In genomic region chr15:80951941-80952340, GRCh38 we compare ENCODE assay signal across 24 cellular contexts.
"Had no signal": no experiment of that assay in that cellular context is flagged by ENCODE, and none has a peak within 500 bp of the region (broad histone marks: within the 10 kb centered on the region; RNA-seq: fewer than 3 reads in every experiment).

No MANE protein-coding gene starts in this region.

- H3K4me3 Mint-ChIP-seq: activated CD4-positive, alpha-beta memory T cell treated with anti-CD3 and anti-CD28 coated beads, Interleukin-2, amount 10 ng/mL, durations not matched to agents 7 days and 5 days; activated CD4-positive, alpha-beta T cell treated with anti-CD3 and anti-CD28 coated beads, Interleukin-2, amount 10 ng/mL, durations not matched to agents 7 days and 5 days; activated naive CD4-positive, alpha-beta T cell treated with anti-CD3 and anti-CD28 coated beads, Interleukin-2, amount 50 U/mL, for 24 hours; central memory CD8-positive, alpha-beta T cell; nephron; stimulated activated memory B cell treated with anti-CD40 and anti-IgM and Interleukin-4, amounts not matched to agents 10 μg/mL and 1 μg/mL and 100 μg/mL, for 72 hours; stimulated activated naive CD8-positive, alpha-beta T cell treated with anti-CD3 and anti-CD28 coated beads, Interleukin-15, amount 100 ng/mL, for 72 hours had no signal

- H3K9me3 Mint-ChIP-seq: activated CD4-positive, alpha-beta memory T cell treated with anti-CD3 and anti-CD28 coated beads, Interleukin-2, amount 10 ng/mL, durations not matched to agents 7 days and 5 days; activated CD4-positive, alpha-beta T cell treated with anti-CD3 and anti-CD28 coated beads, Interleukin-2, amount 10 ng/mL, durations not matched to agents 7 days and 5 days; activated naive CD4-positive, alpha-beta T cell treated with anti-CD3 and anti-CD28 coated beads, Interleukin-2, amount 50 U/mL, for 24 hours; central memory CD8-positive, alpha-beta T cell; nephron; stimulated activated memory B cell treated with anti-CD40 and anti-IgM and Interleukin-4, amounts not matched to agents 10 μg/mL and 1 μg/mL and 100 μg/mL, for 72 hours; stimulated activated naive CD8-positive, alpha-beta T cell treated with anti-CD3 and anti-CD28 coated beads, Interleukin-15, amount 100 ng/mL, for 72 hours had no signal

- H3K27ac Mint-ChIP-seq: activated CD4-positive, alpha-beta memory T cell treated with anti-CD3 and anti-CD28 coated beads, Interleukin-2, amount 10 ng/mL, durations not matched to agents 7 days and 5 days; activated CD4-positive, alpha-beta T cell treated with anti-CD3 and anti-CD28 coated beads, Interleukin-2, amount 10 ng/mL, durations not matched to agents 7 days and 5 days; activated naive CD4-positive, alpha-beta T cell treated with anti-CD3 and anti-CD28 coated beads, Interleukin-2, amount 50 U/mL, for 24 hours; nephron; stimulated activated memory B cell treated with anti-CD40 and anti-IgM and Interleukin-4, amounts not matched to agents 10 μg/mL and 1 μg/mL and 100 μg/mL, for 72 hours had no signal

- H3K9me3 ChIP-seq: esophagus muscularis mucosa, left ventricle myocardium inferior, prostate gland, upper lobe of right lung had no signal

- DNase-seq: activated CD4-positive, alpha-beta memory T cell treated with anti-CD3 and anti-CD28 coated beads, Interleukin-2, amount 10 ng/mL, durations not matched to agents 7 days and 5 days; activated CD4-positive, alpha-beta T cell treated with anti-CD3 and anti-CD28 coated beads, Interleukin-2, amount 10 ng/mL, durations not matched to agents 7 days and 5 days; activated CD4-positive, CD25-positive, alpha-beta regulatory T cell treated with anti-CD3 and anti-CD28 coated beads, Interleukin-2, amount 50 U/mL, for 72 hours; activated gamma-delta T cell; dermis blood vessel endothelial cell; effector CD4-positive, alpha-beta T cell; foreskin melanocyte; left ventricle myocardium inferior; retina; stimulated activated CD4-positive, alpha-beta T cell treated with anti-CD3 and anti-CD28 coated beads, Interleukin-1b, Interleukin-23, amount 100 ng/mL, for 48 hours; stimulated activated CD4-positive, alpha-beta T cell treated with anti-CD3 and anti-CD28 coated beads, Interleukin-4, amount 100 ng/mL, for 4 hours; stimulated activated CD8-positive, alpha-beta memory T cell treated with anti-CD3 and anti-CD28 coated beads, Interleukin-4, amount 100 ng/mL, for 48 hours; stimulated activated naive CD8-positive, alpha-beta T cell treated with anti-CD3 and anti-CD28 coated beads, Interleukin-15, amount 100 ng/mL, for 72 hours; substantia nigra; T-helper 2 cell; upper lobe of right lung had no signal

- H3K27ac ChIP-seq: esophagus muscularis mucosa, left ventricle myocardium inferior, prostate gland, upper lobe of right lung had no signal

- ATAC-seq: stimulated activated memory B cell treated with anti-CD40 and anti-IgM and Interleukin-4, amounts not matched to agents 10 μg/mL and 1 μg/mL and 100 μg/mL, for 72 hours; stimulated activated naive CD8-positive, alpha-beta T cell treated with anti-CD3 and anti-CD28 coated beads, Interleukin-15, amount 100 ng/mL, for 72 hours; upper lobe of right lung had no signal

- H3K27me3 ChIP-seq: esophagus muscularis mucosa, upper lobe of right lung had no signal

- H3K4me1 ChIP-seq: esophagus muscularis mucosa, left ventricle myocardium inferior, prostate gland, upper lobe of right lung had no signal

- H3K36me3 ChIP-seq: prostate gland had no signal

- H3K27me3 Mint-ChIP-seq: activated CD4-positive, alpha-beta memory T cell treated with anti-CD3 and anti-CD28 coated beads, Interleukin-2, amount 10 ng/mL, durations not matched to agents 7 days and 5 days; activated CD4-positive, alpha-beta T cell treated with anti-CD3 and anti-CD28 coated beads, Interleukin-2, amount 10 ng/mL, durations not matched to agents 7 days and 5 days; activated naive CD4-positive, alpha-beta T cell treated with anti-CD3 and anti-CD28 coated beads, Interleukin-2, amount 50 U/mL, for 24 hours; central memory CD8-positive, alpha-beta T cell; stimulated activated memory B cell treated with anti-CD40 and anti-IgM and Interleukin-4, amounts not matched to agents 10 μg/mL and 1 μg/mL and 100 μg/mL, for 72 hours; stimulated activated naive CD8-positive, alpha-beta T cell treated with anti-CD3 and anti-CD28 coated beads, Interleukin-15, amount 100 ng/mL, for 72 hours had no signal

- H3K4me3 ChIP-seq: esophagus muscularis mucosa, left ventricle myocardium inferior, lung, prostate gland, smooth muscle cell, upper lobe of right lung had no signal
